ENCODE assay signal across 8 cellular contexts in the genomic region with DNA sequence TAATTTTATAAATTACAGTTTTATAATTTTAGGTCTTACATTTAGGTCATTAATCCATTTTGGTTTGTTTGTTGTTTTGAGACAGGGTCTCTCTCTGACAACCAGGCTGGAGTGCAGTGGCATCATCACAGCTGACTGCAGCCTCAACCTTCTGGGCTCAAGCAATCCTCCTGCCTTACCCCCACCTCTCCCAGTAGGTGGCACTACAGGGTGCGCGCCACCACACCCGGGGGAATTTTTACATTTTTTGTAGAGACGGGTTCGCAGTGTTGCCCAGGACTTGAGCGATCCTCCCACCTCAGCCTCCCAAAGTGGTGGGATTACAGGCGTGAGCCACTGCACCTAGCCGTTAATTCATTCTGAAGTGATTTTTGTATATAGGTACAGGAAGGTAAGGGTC.
DNase-seq lines count a peak whose midpoint lies in the region; ATAC-seq, FAIRE-seq and TF ChIP-seq lines count a peak whose summit lies in the region.
"Not testable (repeated sequence)": the region's sequence is repeated elsewhere in the genome, so short reads cannot be mapped to it uniquely, and the experiment has no call there.

No MANE protein-coding gene starts in this region.

- not testable (repeated sequence) for H3K36me3 Mint-ChIP-seq in T-helper 17 cell (ENCODE audit: low read depth)

- WGBS in K562 (ENCODE audit: insufficient coverage, low coverage, missing lambda C conversion rate): no CpG with 5 or more reads among the region's 8 CpGs

- not testable (repeated sequence) for TF ChIP-seq CTCF in K562 (IDR thresholded peaks at IDR 0.05 in 2 of 3, conservative IDR thresholded peaks at IDR 0.05 in 1 of 3; ENCODE audit: insufficient read depth in 2 of 3, low read depth in 1 of 3, low read length in 3 of 3); mucosa of descending colon (IDR thresholded peaks at IDR 0.05); upper lobe of right lung (IDR thresholded peaks at IDR 0.05)

- not testable (repeated sequence) for BruUV-seq in K562 (replicated peaks; lab: Mats Ljungman, UMichigan)

- H3K4me1 ChIP-seq in K562 (replicated peaks in 1 of 2; ENCODE audit: control insufficient read depth in 2 of 2, insufficient read depth in 2 of 2, low read length in 2 of 2); mucosa of descending colon (ENCODE audit: low read depth); upper lobe of right lung: not testable (repeated sequence)

- H3K27me3 Mint-ChIP-seq in T-helper 17 cell: not testable (repeated sequence)

- not testable (repeated sequence) for H3K4me3 ChIP-seq in K562, mucosa of descending colon, upper lobe of right lung

- in situ Hi-C loops in K562 (cut with MboI): not testable (repeated sequence)

- H3K27ac Mint-ChIP-seq in T-helper 17 cell: not testable (repeated sequence)

- not testable (repeated sequence) for H3K9me3 ChIP-seq in T-helper 17 cell (ENCODE audit: control insufficient read depth, low read length, poor library complexity, severe bottlenecking); K562 (replicated peaks; ENCODE audit: control insufficient read depth, insufficient read depth, low read depth, low read length); mucosa of descending colon; upper lobe of right lung

- TF ChIP-seq POLR2A in K562 (conservative IDR thresholded peaks at IDR 0.05): not testable (repeated sequence)

- intact Hi-C loops in K562 (cut with micrococcal nuclease); mucosa of descending colon (cut with DNase I, micrococcal nuclease); upper lobe of right lung (cut with DNase I): not testable (repeated sequence)

- H4K20me1 ChIP-seq in K562 (replicated peaks; ENCODE audit: control insufficient read depth, insufficient read depth, low read length): not testable (repeated sequence)

- ATAC-seq in GM18502 (IDR thresholded peaks at IDR 0.05; ENCODE audit: poor library complexity, unreplicated experiment) (peak; percentile 37), GM19397 (IDR thresholded peaks at IDR 0.05; ENCODE audit: unreplicated experiment) (peak; percentile 45), HG02798 (IDR thresholded peaks at IDR 0.05; ENCODE audit: poor library complexity, unreplicated experiment) (peak; percentile 37), HG03432 (IDR thresholded peaks at IDR 0.05; ENCODE audit: unreplicated experiment) (peak; percentile 71), T-helper 17 cell (peak; percentile 71), K562 (peak; percentile 75), mucosa of descending colon (peak; percentile 53), upper lobe of right lung (peak; percentile 66)

- not testable (repeated sequence) for H3K79me2 ChIP-seq in K562 (ENCODE audit: control insufficient read depth, insufficient read depth, low read length)

- POLR2A ChIA-PET in K562 (lab: Yijun Ruan, JAX): not testable (repeated sequence)

- H3K27ac ChIP-seq in K562 (ENCODE audit: extremely low read depth, low read depth, low read length); upper lobe of right lung: not testable (repeated sequence)

- H3K36me3 ChIP-seq in K562 (ENCODE audit: control insufficient read depth, insufficient read depth, low read length); mucosa of descending colon (ENCODE audit: low read depth); upper lobe of right lung: not testable (repeated sequence)

- CTCF ChIA-PET in K562 (lab: Yijun Ruan, JAX; ENCODE audit: low intra/inter-chr PET ratio): not testable (repeated sequence)

- not testable (repeated sequence) for H3K4me3 Mint-ChIP-seq in T-helper 17 cell

- not testable (repeated sequence) for TF ChIP-seq RAD21 in K562 (CRISPR knock-in tag; conservative IDR thresholded peaks at IDR 0.05 in 1 of 2, IDR thresholded peaks at IDR 0.05 in 1 of 2)

- not testable (repeated sequence) for H3K9ac ChIP-seq in K562 (ENCODE audit: insufficient read depth in 1 of 2, low read depth in 2 of 2, low read length in 2 of 2)

- not testable (repeated sequence) for H3K4me2 ChIP-seq in K562 (ENCODE audit: insufficient read depth, low read length)

- not testable (repeated sequence) for H2AFZ ChIP-seq in K562 (ENCODE audit: low read depth, low read length)

- TF ChIP-seq EP300 in K562 (IDR thresholded peaks at IDR 0.05; ENCODE audit: low read length): not testable (repeated sequence)

- H3K4me1 Mint-ChIP-seq in T-helper 17 cell: not testable (repeated sequence)

- not testable (repeated sequence) for H3K9me1 ChIP-seq in K562 (ENCODE audit: control insufficient read depth, insufficient read depth, low read length)

- DNase-seq in T-helper 17 cell; K562 (ENCODE audit: extremely low read depth in 1 of 4, low spot score in 3 of 4); mucosa of descending colon; upper lobe of right lung: not testable (repeated sequence)

- not testable (repeated sequence) for FAIRE-seq in K562 (lab: Jason Lieb, UNC)

- H3K27me3 ChIP-seq in K562 (ENCODE audit: control insufficient read depth in 2 of 2, insufficient read depth in 2 of 2, low read length in 2 of 2); upper lobe of right lung: not testable (repeated sequence)
